8 cellular contexts compared by ENCODE assay signal in genomic region chr1:21607549-21608529, GRCh38.
DNase-seq lines count a peak whose midpoint lies in the region; ATAC-seq and TF ChIP-seq lines count a peak whose summit lies in the region.

No MANE protein-coding gene starts in this region.

- intact Hi-C loops in heart right ventricle (cut with DNase I): no loop called here

- 31 to 41% methylated on average over 37 of the region's 37 CpGs for WGBS in heart right ventricle, 2 donors

- H3K36me3 ChIP-seq in BE2C: no peaks in the 10 kb centered on the region
- H3K36me3 ChIP-seq in heart right ventricle: no peaks in the 10 kb centered on the region

- H3K9me3 Mint-ChIP-seq in activated T-cell treated with anti-CD3 and anti-CD28 coated beads, Interleukin-2, amount 50 U/mL, for 72 hours: no peaks in the 10 kb centered on the region

- H3K27me3 Mint-ChIP-seq in activated T-cell treated with anti-CD3 and anti-CD28 coated beads, Interleukin-2, amount 50 U/mL, for 72 hours (ENCODE audit: low read depth): no peaks in the 10 kb centered on the region

- peaks cover 12% of the 10 kb centered on the region for H3K4me1 Mint-ChIP-seq in activated T-cell treated with anti-CD3 and anti-CD28 coated beads, Interleukin-2, amount 50 U/mL, for 72 hours (ENCODE audit: low read depth)

- ATAC-seq in GM21423 (IDR thresholded peaks at IDR 0.05; ENCODE audit: unreplicated experiment) (peak; percentile 70), heart right ventricle (peak; percentile 76 to 93 (median 84)), GM18858 (IDR thresholded peaks at IDR 0.05; ENCODE audit: unreplicated experiment) (no peak)
- peak; percentile 95 for ATAC-seq in activated T-cell treated with anti-CD3 and anti-CD28 coated beads, Interleukin-2, amount 50 U/mL, for 72 hours (replicated peaks in 1 of 2)

- H3K4me3 Mint-ChIP-seq in activated T-cell treated with anti-CD3 and anti-CD28 coated beads, Interleukin-2, amount 50 U/mL, for 72 hours: peak overlapping the region; percentile 33 to 58

- H3K4me1 ChIP-seq in BE2C: peaks cover 3% of the 10 kb centered on the region; the same call in 1 of the 2 replicates
- H3K4me1 ChIP-seq in heart right ventricle: peaks cover 0 to 3% (median 0%) of the 10 kb centered on the region in 9 donors

- H3K27ac Mint-ChIP-seq in activated T-cell treated with anti-CD3 and anti-CD28 coated beads, Interleukin-2, amount 50 U/mL, for 72 hours: no peak overlapping the region

- no peak overlapping the region for H3K27ac ChIP-seq in heart right ventricle

- H3K9me3 ChIP-seq in BE2C: no peaks in the 10 kb centered on the region
- H3K9me3 ChIP-seq in heart right ventricle: no peaks in the 10 kb centered on the region

- no peak for TF ChIP-seq CTCF in BE2C (IDR thresholded peaks at IDR 0.05; ENCODE audit: low read depth, low read length)
- no peak for TF ChIP-seq CTCF in heart right ventricle (IDR thresholded peaks at IDR 0.05)

- DNase-seq in BE2C (peak; percentile 97), NCI-H1048 (lab: John Stamatoyannopoulos, UW) (peak; percentile 89), heart right ventricle (peak; percentile 82 to 83), retina (peak; percentile 85), NCI-H524 treated with DMSO at 0.1 percent for 48 hours (lab: John Stamatoyannopoulos, UW) (no peak)
- DNase-seq in activated T-cell treated with anti-CD3 and anti-CD28 coated beads, Interleukin-2, amount 50 U/mL, for 72 hours: peak; percentile 75

- H3K27me3 ChIP-seq in BE2C (no peaks in the 10 kb centered on the region), heart right ventricle (peaks cover 0 to under 1% (median 0%) of the 10 kb centered on the region in 7 donors)

- no peaks in the 10 kb centered on the region for H3K36me3 Mint-ChIP-seq in activated T-cell treated with anti-CD3 and anti-CD28 coated beads, Interleukin-2, amount 50 U/mL, for 72 hours (ENCODE audit: insufficient read depth in 2 of 2)

- no peak overlapping the region for H3K4me3 ChIP-seq in BE2C (ENCODE audit: low read depth, low read length)
- H3K4me3 ChIP-seq in heart right ventricle: peak overlapping the region in 1 of 10 donors; percentile 14
